In genomic region chr7:88218428-88218745, GRCh38 we compare ENCODE assay signal across 1 cellular context.
TF ChIP-seq lines count a peak whose summit lies in the region.

No MANE protein-coding gene starts in this region.

TF ChIP-seq in SK-N-SH, 30 proteins besides CTCF, POLR2A, EP300 and RAD21 (continued from another document):
- TF ChIP-seq PBX3 (IDR thresholded peaks at IDR 0.05) (no peak), RCOR1 (IDR thresholded peaks at IDR 0.05; ENCODE audit: low read length) (no peak), POLR2AphosphoS5 (IDR thresholded peaks at IDR 0.05; ENCODE audit: low read depth, low read length) (no peak), FOSL2 (IDR thresholded peaks at IDR 0.05; ENCODE audit: borderline replicate concordance, low read depth) (no peak), JUND (IDR thresholded peaks at IDR 0.05) (no peak), GATA2 (CRISPR knock-in tag; IDR thresholded peaks at IDR 0.05) (no peak), MEF2A (IDR thresholded peaks at IDR 0.05; ENCODE audit: borderline replicate concordance, low read depth) (no peak), SIN3A (IDR thresholded peaks at IDR 0.05; ENCODE audit: borderline replicate concordance, low read depth, low read length) (no peak)
